ENCODE assay signal across 25 cellular contexts in the genomic region with DNA sequence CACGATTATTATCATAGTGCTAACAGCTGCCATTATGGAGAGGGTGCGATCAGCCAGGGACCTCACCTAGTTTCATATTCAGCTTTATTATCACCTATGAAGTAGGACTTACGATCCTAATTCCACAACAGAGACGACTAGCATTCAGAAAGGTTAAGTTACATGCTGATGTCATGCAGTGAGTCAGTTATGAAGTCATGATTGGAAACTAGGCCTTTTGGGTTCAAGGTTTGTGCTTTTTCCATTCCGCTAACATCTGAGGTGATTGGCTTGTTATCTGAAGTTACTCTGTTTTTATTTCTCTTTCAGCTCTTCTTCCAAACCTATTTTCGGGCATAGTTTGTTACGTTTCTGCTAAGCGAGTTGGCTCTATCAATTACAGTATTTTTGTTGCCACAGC.
"Had no signal": no experiment of that assay in that cellular context is flagged by ENCODE, and none has a peak within 500 bp of the region (broad histone marks: within the 10 kb centered on the region; RNA-seq: fewer than 3 reads in every experiment).

No MANE protein-coding gene starts in this region.

- H2AFZ ChIP-seq: neural progenitor cell, parathyroid adenoma had no signal

- H3K4me3 ChIP-seq: neural progenitor cell, ovary, psoas muscle, right lobe of liver, sigmoid colon, stomach, thoracic aorta, thyroid gland, tibial nerve, upper lobe of left lung, vagina had no signal

- H3K4me1 ChIP-seq: neural progenitor cell, psoas muscle, right lobe of liver, sigmoid colon, stomach, thyroid gland, tibial nerve, upper lobe of left lung, vagina had no signal

- FAIRE-seq: small intestine, urothelium cell line had no signal

- H3K27ac ChIP-seq: neural progenitor cell, ovary, parathyroid adenoma, psoas muscle, right lobe of liver, sigmoid colon, stomach, thoracic aorta, thyroid gland, tibial nerve, upper lobe of left lung, vagina had no signal

- H3K4me2 ChIP-seq: neural progenitor cell had no signal

- DNase-seq: natural killer cell; occipital lobe; ovary; psoas muscle; right cardiac atrium; right lobe of liver; sigmoid colon; small intestine; stimulated activated CD4-positive, alpha-beta T cell treated with anti-CD3 and anti-CD28 coated beads, Interleukin-15, amount 100 ng/mL, for 24 hours; stimulated activated CD4-positive, alpha-beta T cell treated with anti-CD3 and anti-CD28 coated beads, Interleukin-2, amount 100 ng/mL, for 24 hours; stimulated activated CD4-positive, alpha-beta T cell treated with anti-CD3 and anti-CD28 coated beads, Interleukin-2, amount 100 ng/mL, for 48 hours; stimulated activated CD4-positive, alpha-beta T cell treated with anti-CD3 and anti-CD28 coated beads, Interleukin-4, amount 100 ng/mL, for 24 hours; stimulated activated naive B cell treated with anti-CD40 and anti-IgM and Interleukin-4, amounts not matched to agents 10 μg/mL and 1 μg/mL and 100 μg/mL, for 72 hours; stimulated activated naive CD4-positive, alpha-beta T cell treated with Interleukin-2 at 50 U/mL for 16 hours; stomach; thyroid gland; trophoblast cell; upper lobe of left lung had no signal

- H3K27me3 ChIP-seq: neural progenitor cell, ovary, right lobe of liver, thyroid gland, tibial nerve, upper lobe of left lung, vagina had no signal

- H3K79me2 ChIP-seq: parathyroid adenoma had no signal

- H3K9ac ChIP-seq: neural progenitor cell, parathyroid adenoma had no signal

- ATAC-seq: natural killer cell; psoas muscle; right cardiac atrium; right lobe of liver; stimulated activated effector memory CD8-positive, alpha-beta T cell treated with anti-CD3 and anti-CD28 coated beads, Interleukin-12 subunit alpha, Interleukin-12 subunit beta, amount 100 ng/mL, for 72 hours; stimulated activated naive B cell treated with anti-CD40 and anti-IgM and Interleukin-4, amounts not matched to agents 10 μg/mL and 1 μg/mL and 100 μg/mL, for 72 hours had no signal

- H3K36me3 ChIP-seq: ovary, right lobe of liver, sigmoid colon, stomach, thoracic aorta, thyroid gland, tibial nerve, upper lobe of left lung, vagina had no signal

- H3K9me3 ChIP-seq: ovary, psoas muscle, right lobe of liver, sigmoid colon, thyroid gland, vagina had no signal
